ENCODE assay signal across 24 cellular contexts in the genomic region with DNA sequence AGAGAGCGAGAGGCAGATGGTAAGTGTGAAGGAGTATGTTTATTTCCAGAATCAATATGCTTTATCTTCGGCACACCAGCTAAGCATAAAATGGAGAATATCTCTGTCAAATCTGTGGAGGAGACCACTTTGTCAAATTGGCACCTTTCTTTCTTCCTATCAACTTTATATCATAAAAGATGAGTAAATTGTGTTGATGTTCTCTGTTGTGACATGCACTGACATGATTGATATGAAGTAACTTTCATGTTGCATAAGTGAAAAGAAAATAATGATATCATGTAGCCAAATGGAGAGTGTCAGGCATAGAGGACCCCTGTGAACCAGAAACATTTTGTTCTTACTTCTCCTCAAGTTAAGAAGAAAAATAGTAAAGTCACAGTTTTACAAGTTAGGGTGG.
DNase-seq lines count a peak whose midpoint lies in the region; ATAC-seq and TF ChIP-seq lines count a peak whose summit lies in the region.
"Had no signal": no experiment of that assay in that cellular context is flagged by ENCODE, and none has a peak within 500 bp of the region (broad histone marks: within the 10 kb centered on the region; RNA-seq: fewer than 3 reads in every experiment).

No MANE protein-coding gene starts in this region.

- no peaks in the 10 kb centered on the region for H4K20me1 ChIP-seq in mammary epithelial cell (ENCODE audit: insufficient read depth, low read length)
- H4K20me1 ChIP-seq: BLaER1 had no signal

- H3K9me3 Mint-ChIP-seq in WTC11: no peaks in the 10 kb centered on the region
- peaks cover 2 to 4% of the 10 kb centered on the region in 2 donors for H3K9me3 Mint-ChIP-seq in activated T-cell treated with anti-CD3 and anti-CD28 coated beads, Interleukin-2, amount 50 U/mL, for 72 hours
- peaks cover 3 to 4% of the 10 kb centered on the region in 2 donors for H3K9me3 Mint-ChIP-seq in activated naive CD4-positive, alpha-beta T cell treated with anti-CD3 and anti-CD28 coated beads, Interleukin-2, amount 50 U/mL, for 72 hours

- ATAC-seq in WTC11: no peak
- ATAC-seq in activated T-cell treated with anti-CD3 and anti-CD28 coated beads, Interleukin-2, amount 50 U/mL, for 72 hours (replicated peaks in 1 of 2): no peak
- no peak for ATAC-seq in activated naive CD4-positive, alpha-beta T cell treated with anti-CD3 and anti-CD28 coated beads, Interleukin-2, amount 50 U/mL, for 72 hours
- ATAC-seq: GM12878 had no signal

- 75% methylated on average over 2 of the region's 2 CpGs for WGBS in mammary epithelial cell (ENCODE audit: low coverage, missing lambda C conversion rate)

- H3K27me3 ChIP-seq in mammary epithelial cell (ENCODE audit: insufficient read depth, low read length): no peaks in the 10 kb centered on the region
- H3K27me3 ChIP-seq: BE2C, BLaER1 had no signal

- H3K79me2 ChIP-seq in mammary epithelial cell (ENCODE audit: insufficient read depth, low read length): no peaks in the 10 kb centered on the region

- H3K27ac ChIP-seq in mammary epithelial cell (ENCODE audit: insufficient read depth, low read depth, low read length): no peak overlapping the region
- H3K27ac ChIP-seq: BLaER1 had no signal

- no peaks in the 10 kb centered on the region for H3K36me3 ChIP-seq in mammary epithelial cell (ENCODE audit: insufficient read depth, low read length)
- H3K36me3 ChIP-seq: BE2C, BLaER1 had no signal

- H3K4me3 ChIP-seq in mammary epithelial cell (replicated peaks in 1 of 3; ENCODE audit: insufficient read depth in 1 of 3, low read depth in 2 of 3, low read length in 3 of 3) (no peak overlapping the region), epithelial cell of esophagus (ENCODE audit: low read length) (no peak overlapping the region)
- H3K4me3 ChIP-seq: BLaER1, GM12878 had no signal

- no peak overlapping the region for H3K9ac ChIP-seq in mammary epithelial cell (ENCODE audit: insufficient read depth, low read length)
- H3K9ac ChIP-seq: BLaER1 had no signal

- DNase-seq in WTC11 (ENCODE audit: low spot score): no peak
- DNase-seq in mammary epithelial cell: peak; percentile 2
- DNase-seq in epithelial cell of esophagus (ENCODE audit: low read depth): peak; percentile 49
- no peak for DNase-seq in activated T-cell treated with anti-CD3 and anti-CD28 coated beads, Interleukin-2, amount 50 U/mL, for 72 hours
- no peak for DNase-seq in activated naive CD4-positive, alpha-beta T cell treated with anti-CD3 and anti-CD28 coated beads, Interleukin-2, amount 50 U/mL, for 72 hours (ENCODE audit: low spot score in 2 of 2)
- no peak for DNase-seq in NCI-H1092 (lab: John Stamatoyannopoulos, UW)
- DNase-seq: 8988T; ACHN; BE2C; C1 segment of cervical spinal cord; CD4-positive, alpha-beta memory T cell; CD4-positive, CD25-positive, alpha-beta regulatory T cell; CD8-positive, alpha-beta memory T cell; COR-L47; DMS 273 treated with DMSO at 0.1 percent for 48 hours; DMS153; DMS53; DMS79; DND-41; EL; GDM1 had no signal

- H3K27ac Mint-ChIP-seq in WTC11: peak overlapping the region; percentile 13; the same call in 1 of the 2 replicates
- no peak overlapping the region for H3K27ac Mint-ChIP-seq in activated T-cell treated with anti-CD3 and anti-CD28 coated beads, Interleukin-2, amount 50 U/mL, for 72 hours
- no peak overlapping the region for H3K27ac Mint-ChIP-seq in activated naive CD4-positive, alpha-beta T cell treated with anti-CD3 and anti-CD28 coated beads, Interleukin-2, amount 50 U/mL, for 72 hours
- H3K27ac Mint-ChIP-seq: CD14-positive monocyte; CD4-positive, alpha-beta memory T cell; CD4-positive, CD25-positive, alpha-beta regulatory T cell; CD8-positive, alpha-beta memory T cell had no signal

- no peaks in the 10 kb centered on the region for H3K9me3 ChIP-seq in mammary epithelial cell (replicated peaks; ENCODE audit: insufficient read depth, low read length)
- H3K9me3 ChIP-seq: BE2C, BLaER1 had no signal

- POLR2A ChIA-PET in WTC11 (lab: Charles Lee): interaction anchor here (0.6 kb wide), 1 partner anchor 712 kb away, joined by 3 read pairs; no protein-coding TSS in a partner anchor

- no peak overlapping the region for H3K4me2 ChIP-seq in mammary epithelial cell (ENCODE audit: insufficient read depth, low read depth, low read length)
- H3K4me2 ChIP-seq: BLaER1 had no signal

- H3K4me1 ChIP-seq in mammary epithelial cell (ENCODE audit: insufficient read depth, low read length): no peaks in the 10 kb centered on the region
- H3K4me1 ChIP-seq: BE2C, BLaER1 had no signal

- H3K36me3 Mint-ChIP-seq in WTC11: no peaks in the 10 kb centered on the region
- no peaks in the 10 kb centered on the region for H3K36me3 Mint-ChIP-seq in activated T-cell treated with anti-CD3 and anti-CD28 coated beads, Interleukin-2, amount 50 U/mL, for 72 hours (ENCODE audit: insufficient read depth in 2 of 2)
- no peaks in the 10 kb centered on the region for H3K36me3 Mint-ChIP-seq in activated naive CD4-positive, alpha-beta T cell treated with anti-CD3 and anti-CD28 coated beads, Interleukin-2, amount 50 U/mL, for 72 hours
- H3K36me3 Mint-ChIP-seq: CD14-positive monocyte; CD4-positive, alpha-beta memory T cell; CD4-positive, CD25-positive, alpha-beta regulatory T cell; CD8-positive, alpha-beta memory T cell had no signal

- TF ChIP-seq CTCF in WTC11 (IDR thresholded peaks at IDR 0.05) (no peak), mammary epithelial cell (conservative IDR thresholded peaks at IDR 0.05 in 1 of 2, IDR thresholded peaks at IDR 0.05 in 1 of 2; ENCODE audit: extremely low read depth in 1 of 2, insufficient read depth in 1 of 2, low read depth in 1 of 2, low read length in 2 of 2) (no peak), epithelial cell of esophagus (IDR thresholded peaks at IDR 0.05; ENCODE audit: insufficient read depth, low read depth, low read length, missing control alignments) (no peak)

- no peaks in the 10 kb centered on the region for H3K27me3 Mint-ChIP-seq in WTC11 (ENCODE audit: low read depth)
- H3K27me3 Mint-ChIP-seq in activated T-cell treated with anti-CD3 and anti-CD28 coated beads, Interleukin-2, amount 50 U/mL, for 72 hours (ENCODE audit: low read depth): no peaks in the 10 kb centered on the region
- H3K27me3 Mint-ChIP-seq: CD4-positive, alpha-beta memory T cell; CD4-positive, CD25-positive, alpha-beta regulatory T cell; CD8-positive, alpha-beta memory T cell had no signal

- H3K4me1 Mint-ChIP-seq in WTC11: peaks cover 47% of the 10 kb centered on the region
- H3K4me1 Mint-ChIP-seq in activated T-cell treated with anti-CD3 and anti-CD28 coated beads, Interleukin-2, amount 50 U/mL, for 72 hours (ENCODE audit: low read depth): no peaks in the 10 kb centered on the region
- H3K4me1 Mint-ChIP-seq: CD14-positive monocyte; CD4-positive, alpha-beta memory T cell; CD4-positive, CD25-positive, alpha-beta regulatory T cell; CD8-positive, alpha-beta memory T cell had no signal

- intact Hi-C loops in mammary epithelial cell (cut with micrococcal nuclease): no loop called here

- in situ Hi-C loops in mammary epithelial cell (cut with MboI; ENCODE audit: low sequenced_read_pairs in 2 of 2): no loop called here

- no TSS peak for BruUV-seq in mammary epithelial cell (replicated peaks; lab: Mats Ljungman, UMichigan)

- dilution Hi-C loops in mammary epithelial cell (cut with HindIII; ENCODE audit: low sequenced_read_pairs): no loop called here

- no peak overlapping the region for H3K4me3 Mint-ChIP-seq in WTC11
- H3K4me3 Mint-ChIP-seq in activated T-cell treated with anti-CD3 and anti-CD28 coated beads, Interleukin-2, amount 50 U/mL, for 72 hours: no peak overlapping the region
- H3K4me3 Mint-ChIP-seq: CD14-positive monocyte; CD4-positive, alpha-beta memory T cell; CD4-positive, CD25-positive, alpha-beta regulatory T cell; CD8-positive, alpha-beta memory T cell had no signal

- H2AFZ ChIP-seq in mammary epithelial cell (ENCODE audit: low read depth, low read length): no peak overlapping the region

- CTCF ChIA-PET in WTC11 (lab: Charles Lee) (interaction anchor here (0.9 to 1.1 kb wide), 2 partner anchors 20 to 21 kb away, joined by 3 to 5 read pairs; no protein-coding TSS in a partner anchor), mammary epithelial cell (lab: Charles Lee; ENCODE audit: low non-redundant PET) (no interaction called here)

TF ChIP-seq in WTC11, 78 proteins besides CTCF, POLR2A, EP300 and RAD21:
- TF ChIP-seq TP53 (CRISPR knock-in tag; IDR thresholded peaks at IDR 0.05): no peak
- TF ChIP-seq GABPB1 (CRISPR knock-in tag; IDR thresholded peaks at IDR 0.05): no peak
- TF ChIP-seq, protein P1, sequence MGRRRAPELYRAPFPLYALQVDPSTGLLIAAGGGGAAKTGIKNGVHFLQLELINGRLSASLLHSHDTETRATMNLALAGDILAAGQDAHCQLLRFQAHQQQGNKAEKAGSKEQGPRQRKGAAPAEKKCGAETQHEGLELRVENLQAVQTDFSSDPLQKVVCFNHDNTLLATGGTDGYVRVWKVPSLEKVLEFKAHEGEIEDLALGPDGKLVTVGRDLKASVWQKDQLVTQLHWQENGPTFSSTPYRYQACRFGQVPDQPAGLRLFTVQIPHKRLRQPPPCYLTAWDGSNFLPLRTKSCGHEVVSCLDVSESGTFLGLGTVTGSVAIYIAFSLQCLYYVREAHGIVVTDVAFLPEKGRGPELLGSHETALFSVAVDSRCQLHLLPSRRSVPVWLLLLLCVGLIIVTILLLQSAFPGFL (CRISPR knock-in tag; IDR thresholded peaks at IDR 0.05; ENCODE audit: borderline replicate concordance): no peak
- TF ChIP-seq EMX1 (CRISPR knock-in tag; IDR thresholded peaks at IDR 0.05): no peak
- no peak for TF ChIP-seq NFATC4 (CRISPR knock-in tag; IDR thresholded peaks at IDR 0.05)
- TF ChIP-seq, protein P2, sequence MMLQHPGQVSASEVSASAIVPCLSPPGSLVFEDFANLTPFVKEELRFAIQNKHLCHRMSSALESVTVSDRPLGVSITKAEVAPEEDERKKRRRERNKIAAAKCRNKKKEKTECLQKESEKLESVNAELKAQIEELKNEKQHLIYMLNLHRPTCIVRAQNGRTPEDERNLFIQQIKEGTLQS (CRISPR knock-in tag; conservative IDR thresholded peaks at IDR 0.05): no peak
- no peak for TF ChIP-seq ZNF416 (CRISPR knock-in tag; IDR thresholded peaks at IDR 0.05)
- no peak for TF ChIP-seq ZNF317 (CRISPR knock-in tag; IDR thresholded peaks at IDR 0.05; ENCODE audit: borderline replicate concordance, low read depth)
- no peak for TF ChIP-seq PRRX2 (CRISPR knock-in tag; IDR thresholded peaks at IDR 0.05)

Comparison
In these comparisons a context has a peak if more than half of its experiments do, and no peak if none do; other contexts are left out.
1. DNase-seq: peak in mammary epithelial cell (single experiment) and epithelial cell of esophagus (single experiment); none in WTC11 (single experiment), activated T-cell treated with anti-CD3 and anti-CD28 coated beads, Interleukin-2, amount 50 U/mL, for 72 hours (0 of 2), activated naive CD4-positive, alpha-beta T cell treated with anti-CD3 and anti-CD28 coated beads, Interleukin-2, amount 50 U/mL, for 72 hours (0 of 2) and NCI-H1092 (single experiment).